Comparison of ENCODE assay signal across 19 cellular contexts in the genomic region with DNA sequence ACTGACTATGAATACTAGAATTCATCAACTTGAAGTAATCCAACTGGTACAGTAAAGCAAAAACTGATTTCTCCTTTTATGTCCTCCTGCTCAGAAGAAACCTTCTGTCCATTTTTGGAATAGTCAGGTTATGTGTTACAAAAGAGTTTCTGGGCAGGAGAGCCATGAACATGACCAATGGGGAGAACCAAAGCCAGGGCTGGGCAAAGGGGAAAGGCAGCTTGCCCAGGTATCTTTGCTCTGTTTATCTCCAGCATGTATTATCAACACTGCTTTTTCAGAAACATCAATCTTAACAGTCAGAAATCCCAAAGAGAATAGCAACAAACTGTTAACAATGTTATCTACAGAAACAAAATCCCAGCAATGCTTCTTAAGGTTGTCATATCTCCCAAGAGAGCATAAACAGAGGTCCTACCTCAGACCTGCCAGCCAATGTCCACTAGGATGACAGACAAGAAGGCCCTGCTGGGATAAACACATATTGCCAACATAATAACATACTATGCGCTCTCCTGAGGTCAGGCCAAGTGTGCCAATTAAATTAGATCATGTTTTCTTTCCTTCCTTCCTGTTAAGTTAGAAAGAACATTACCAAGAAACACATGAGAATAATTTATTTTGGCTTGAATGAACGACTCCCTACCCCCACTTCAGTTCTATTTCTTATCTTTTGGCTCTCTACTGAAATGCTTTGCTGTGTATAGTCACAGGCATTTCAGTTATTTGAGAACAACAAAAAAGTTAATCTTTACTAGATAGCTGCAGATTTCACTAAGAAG. TPM values are rescaled to one million over a fixed set of nuclear protein-coding genes. Genes with fewer than 3 reads are reported as not detected.
DNase-seq lines count a peak whose midpoint lies in the region; ATAC-seq, FAIRE-seq and TF ChIP-seq lines count a peak whose summit lies in the region.
"Had no signal": no experiment of that assay in that cellular context is flagged by ENCODE, and none has a peak within 500 bp of the region (broad histone marks: within the 10 kb centered on the region; RNA-seq: fewer than 3 reads in every experiment).

No MANE protein-coding gene starts in this region.

- H3K79me2 ChIP-seq in endothelial cell of umbilical vein (ENCODE audit: control insufficient read depth, insufficient read depth, low read length): peaks cover 7% of the 10 kb centered on the region

- no peaks in the 10 kb centered on the region for H4K20me1 ChIP-seq in endothelial cell of umbilical vein (replicated peaks; ENCODE audit: control insufficient read depth, extremely low read depth, insufficient read depth, low read length)

- CTCF ChIA-PET in endothelial cell of umbilical vein (lab: Charles Lee): interaction anchor here (0.6 to 2.8 kb wide), 6 partner anchors 14 to 158 kb away, joined by 3 to 13 read pairs (median 4); no protein-coding TSS in a partner anchor

- no TSS peak for BruUV-seq in endothelial cell of umbilical vein (replicated peaks; lab: Mats Ljungman, UMichigan)

- peak; percentile 74 for FAIRE-seq in endothelial cell of umbilical vein (lab: Jason Lieb, UNC)
- FAIRE-seq: GM18507 had no signal

- H2AFZ ChIP-seq in endothelial cell of umbilical vein (ENCODE audit: low read depth, low read length): no peak overlapping the region

- H3K27me3 ChIP-seq in endothelial cell of umbilical vein (ENCODE audit: control insufficient read depth in 2 of 2, insufficient read depth in 2 of 2, low read length in 2 of 2) (no peaks in the 10 kb centered on the region), uterus (no peaks in the 10 kb centered on the region)

- dilution Hi-C loops in endothelial cell of umbilical vein (cut with MboI; ENCODE audit: extremely low pct_ligation_motif_present, low sequenced_read_pairs): no loop called here

- intact Hi-C loops in endothelial cell of umbilical vein (cut with micrococcal nuclease): no loop called here
- intact Hi-C loops in uterus (cut with DNase I; ENCODE audit: low total_unique reads): no loop called here

- POLR2A ChIA-PET in endothelial cell of umbilical vein (lab: Charles Lee): interaction anchor here (0.6 kb wide), 1 partner anchor 32 kb away, joined by 3 read pairs; no protein-coding TSS in a partner anchor

- peak overlapping the region; percentile 41 for H3K9ac ChIP-seq in endothelial cell of umbilical vein (replicated peaks; ENCODE audit: extremely low read depth, insufficient read depth, low read length)

- peaks cover 17% of the 10 kb centered on the region for H3K36me3 Mint-ChIP-seq in activated naive CD8-positive, alpha-beta T cell
- H3K36me3 Mint-ChIP-seq in activated naive CD8-positive, alpha-beta T cell treated with anti-CD3 and anti-CD28 coated beads, Interleukin-2, amount 50 U/mL, for 24 hours (ENCODE audit: low read depth): peaks cover 72% of the 10 kb centered on the region

- H3K4me1 ChIP-seq in endothelial cell of umbilical vein (ENCODE audit: control insufficient read depth, extremely low read depth, insufficient read depth, low read length): peaks cover 24% of the 10 kb centered on the region
- no peaks in the 10 kb centered on the region for H3K4me1 ChIP-seq in uterus

- no peak overlapping the region for H3K4me3 Mint-ChIP-seq in activated naive CD8-positive, alpha-beta T cell
- no peak overlapping the region for H3K4me3 Mint-ChIP-seq in activated naive CD8-positive, alpha-beta T cell treated with anti-CD3 and anti-CD28 coated beads, Interleukin-2, amount 50 U/mL, for 24 hours
- H3K4me3 Mint-ChIP-seq: activated CD4-positive, alpha-beta T cell treated with anti-CD3 and anti-CD28 coated beads, Interleukin-2, amount 10 ng/mL, durations not matched to agents 24 days and 14 days; natural killer cell; stimulated activated naive CD8-positive, alpha-beta T cell treated with anti-CD3 and anti-CD28 coated beads, Interleukin-15, amount 100 ng/mL, for 72 hours had no signal

- H3K27me3 Mint-ChIP-seq in activated naive CD8-positive, alpha-beta T cell: no peaks in the 10 kb centered on the region
- H3K27me3 Mint-ChIP-seq in activated naive CD8-positive, alpha-beta T cell treated with anti-CD3 and anti-CD28 coated beads, Interleukin-2, amount 50 U/mL, for 24 hours: no peaks in the 10 kb centered on the region
- H3K27me3 Mint-ChIP-seq: activated CD4-positive, alpha-beta T cell treated with anti-CD3 and anti-CD28 coated beads, Interleukin-2, amount 10 ng/mL, durations not matched to agents 24 days and 14 days; stimulated activated naive CD8-positive, alpha-beta T cell treated with anti-CD3 and anti-CD28 coated beads, Interleukin-15, amount 100 ng/mL, for 72 hours had no signal

- TF ChIP-seq CTCF in endothelial cell of umbilical vein (IDR thresholded peaks at IDR 0.05; ENCODE audit: extremely low read depth in 1 of 2, insufficient read depth in 1 of 2, low read depth in 1 of 2, low read length in 2 of 2): no peak
- TF ChIP-seq CTCF in uterus (IDR thresholded peaks at IDR 0.05): no peak

- no peaks in the 10 kb centered on the region for H3K9me3 Mint-ChIP-seq in activated naive CD8-positive, alpha-beta T cell (ENCODE audit: low read depth)
- H3K9me3 Mint-ChIP-seq in activated naive CD8-positive, alpha-beta T cell treated with anti-CD3 and anti-CD28 coated beads, Interleukin-2, amount 50 U/mL, for 24 hours: no peaks in the 10 kb centered on the region
- H3K9me3 Mint-ChIP-seq: activated CD4-positive, alpha-beta T cell treated with anti-CD3 and anti-CD28 coated beads, Interleukin-2, amount 10 ng/mL, durations not matched to agents 24 days and 14 days; natural killer cell; stimulated activated naive CD8-positive, alpha-beta T cell treated with anti-CD3 and anti-CD28 coated beads, Interleukin-15, amount 100 ng/mL, for 72 hours had no signal

- H3K27ac Mint-ChIP-seq in activated naive CD8-positive, alpha-beta T cell: peak overlapping the region; percentile 12
- no peak overlapping the region for H3K27ac Mint-ChIP-seq in activated naive CD8-positive, alpha-beta T cell treated with anti-CD3 and anti-CD28 coated beads, Interleukin-2, amount 50 U/mL, for 24 hours
- H3K27ac Mint-ChIP-seq: activated CD4-positive, alpha-beta T cell treated with anti-CD3 and anti-CD28 coated beads, Interleukin-2, amount 10 ng/mL, durations not matched to agents 24 days and 14 days; natural killer cell; stimulated activated naive CD8-positive, alpha-beta T cell treated with anti-CD3 and anti-CD28 coated beads, Interleukin-15, amount 100 ng/mL, for 72 hours had no signal

- no peak for TF ChIP-seq POLR2A in endothelial cell of umbilical vein (IDR thresholded peaks at IDR 0.05; ENCODE audit: low read depth, low read length)
- TF ChIP-seq POLR2A in uterus (IDR thresholded peaks at IDR 0.05): no peak

- H3K9me3 ChIP-seq in endothelial cell of umbilical vein (replicated peaks; ENCODE audit: control insufficient read depth, insufficient read depth, low read length) (no peaks in the 10 kb centered on the region), uterus (no peaks in the 10 kb centered on the region)

- no peak for ATAC-seq in activated naive CD8-positive, alpha-beta T cell treated with anti-CD3 and anti-CD28 coated beads, Interleukin-2, amount 50 U/mL, for 24 hours
- ATAC-seq in GM21528 (IDR thresholded peaks at IDR 0.05; ENCODE audit: low FRiP score, unreplicated experiment) (no peak), GM19035 (IDR thresholded peaks at IDR 0.05; ENCODE audit: unreplicated experiment) (no peak)
- ATAC-seq: natural killer cell; stimulated activated naive CD8-positive, alpha-beta T cell treated with anti-CD3 and anti-CD28 coated beads, Interleukin-15, amount 100 ng/mL, for 72 hours had no signal

- H3K4me1 Mint-ChIP-seq in activated naive CD8-positive, alpha-beta T cell (ENCODE audit: low read depth): peaks cover 1% of the 10 kb centered on the region
- peaks cover 4% of the 10 kb centered on the region for H3K4me1 Mint-ChIP-seq in activated naive CD8-positive, alpha-beta T cell treated with anti-CD3 and anti-CD28 coated beads, Interleukin-2, amount 50 U/mL, for 24 hours

- H3K27ac ChIP-seq in endothelial cell of umbilical vein (ENCODE audit: insufficient read depth, low read depth, low read length) (peak overlapping the region; percentile 54), uterus (peak overlapping the region; percentile 51 to 55)
- H3K27ac ChIP-seq: HL-60 had no signal

- H3K4me2 ChIP-seq in endothelial cell of umbilical vein (ENCODE audit: insufficient read depth, low read length): peak overlapping the region; percentile 75

- DNase-seq in activated naive CD8-positive, alpha-beta T cell treated with anti-CD3 and anti-CD28 coated beads, Interleukin-2, amount 50 U/mL, for 24 hours: no peak
- DNase-seq in endothelial cell of umbilical vein (ENCODE audit: low read depth, low spot score): peak; percentile 96
- peak; percentile 48 to 67 for DNase-seq in lung microvascular endothelial cell (ENCODE audit: low read depth in 2 of 2)
- DNase-seq in uterus: no peak
- no peak for DNase-seq in T1000 (lab: John Stamatoyannopoulos, UW)
- DNase-seq: activated CD4-positive, alpha-beta T cell treated with anti-CD3 and anti-CD28 coated beads, Interleukin-2, amount 10 ng/mL, durations not matched to agents 24 days and 14 days; activated naive CD4-positive, alpha-beta T cell treated with Interleukin-2 at 50 U/mL for 16 hours; effector CD8-positive, alpha-beta T cell; natural killer cell; NCI-H82; stimulated activated CD4-positive, alpha-beta T cell treated with anti-CD3 and anti-CD28 coated beads, Interleukin-4, amount 100 ng/mL, for 1 hour; stimulated activated naive CD8-positive, alpha-beta T cell treated with anti-CD3 and anti-CD28 coated beads, Interleukin-15, amount 100 ng/mL, for 72 hours had no signal

- H3K36me3 ChIP-seq in endothelial cell of umbilical vein (ENCODE audit: control insufficient read depth in 2 of 2, extremely low read depth in 1 of 2, insufficient read depth in 2 of 2, low read length in 2 of 2) (peaks cover 11 to 15% of the 10 kb centered on the region in 2 experiments), uterus (no peaks in the 10 kb centered on the region)

- H3K9me1 ChIP-seq in endothelial cell of umbilical vein (replicated peaks; ENCODE audit: control insufficient read depth, extremely low read depth, insufficient read depth, low read length): no peaks in the 10 kb centered on the region

- H3K4me3 ChIP-seq in endothelial cell of umbilical vein (replicated peaks in 1 of 3; ENCODE audit: insufficient read depth in 1 of 3, low read depth in 1 of 3, low read length in 3 of 3) (no peak overlapping the region), uterus (no peak overlapping the region)

RNA-seq across cellular contexts. Expression of gene BLMH, which starts 28.0 kb away (rescaled TPM):
- total RNA-seq in endothelial cell of umbilical vein (65.8 and 75.0 TPM in 2 replicates), lung microvascular endothelial cell (33.1 and 41.2 TPM in 2 replicates), uterus (10 to 100 TPM; 13.6 to 68.8 (median 33.3) TPM)
- 18.6 and 24.6 TPM in 2 replicates for polyA plus RNA-seq in endothelial cell of umbilical vein
- polyA plus RNA-seq in endothelial cell of umbilical vein (2011; cell fraction: cytosol; rRNA removed): 30.5 and 31.9 TPM in 2 replicates
- polyA plus RNA-seq in endothelial cell of umbilical vein (2011; cell fraction: nucleus; rRNA removed): 31.7 and 31.9 TPM in 2 replicates
- 67.4 and 74.6 TPM in 2 replicates for polyA plus RNA-seq in endothelial cell of umbilical vein (2012)
- polyA minus RNA-seq in endothelial cell of umbilical vein: 24.8 and 32.6 TPM in 2 replicates
- polyA minus RNA-seq in endothelial cell of umbilical vein (2011; cell fraction: cytosol; rRNA and poly(A)+ RNA removed): 9.7 TPM
- 37.9 and 47.1 TPM in 2 replicates for polyA minus RNA-seq in endothelial cell of umbilical vein (2011; cell fraction: nucleus; rRNA and poly(A)+ RNA removed)

RNA-seq across cellular contexts. Expression of gene SLC6A4, which starts 28.2 kb away (rescaled TPM):
- total RNA-seq in endothelial cell of umbilical vein (not detected in 2 replicates), lung microvascular endothelial cell (2.6 and 5.0 TPM in 2 replicates), uterus (under 1 TPM in 2 of 4 donors, not detected in 2; 0.30 to 0.90 TPM)
- 0.18 and 0.25 TPM in 2 replicates for polyA plus RNA-seq in endothelial cell of umbilical vein
- polyA plus RNA-seq in endothelial cell of umbilical vein (2011; cell fraction: cytosol; rRNA removed): 0.06 TPM in 1 of 2 replicates, not detected in the other
- 0.21 and 0.28 TPM in 2 replicates for polyA plus RNA-seq in endothelial cell of umbilical vein (2011; cell fraction: nucleus; rRNA removed)
- polyA plus RNA-seq in endothelial cell of umbilical vein (2012): not detected in 2 replicates
- polyA minus RNA-seq in endothelial cell of umbilical vein: 0.06 TPM in 1 of 2 replicates, not detected in the other
- polyA minus RNA-seq in endothelial cell of umbilical vein (2011; cell fraction: cytosol; rRNA and poly(A)+ RNA removed): not detected
- not detected in 2 replicates for polyA minus RNA-seq in endothelial cell of umbilical vein (2011; cell fraction: nucleus; rRNA and poly(A)+ RNA removed)
- total RNA-seq: activated CD4-positive, alpha-beta T cell treated with anti-CD3 and anti-CD28 coated beads, Interleukin-2, amount 10 ng/mL, durations not matched to agents 24 days and 14 days; Daoy had no signal
- polyA plus RNA-seq: AG04450 had no signal

Comparison
In these comparisons a context has a peak if more than half of its experiments do, and no peak if none do; other contexts are left out.
1. DNase-seq: peak in endothelial cell of umbilical vein (single experiment) and lung microvascular endothelial cell (2 of 2); none in activated naive CD8-positive, alpha-beta T cell treated with anti-CD3 and anti-CD28 coated beads, Interleukin-2, amount 50 U/mL, for 24 hours (single experiment), uterus (0 of 2) and T1000 (single experiment).